ENCODE assay signal across 8 cellular contexts in genomic region chr11:16607675-16608644, GRCh38.
DNase-seq lines count a peak whose midpoint lies in the region; ATAC-seq and TF ChIP-seq lines count a peak whose summit lies in the region.

No MANE protein-coding gene starts in this region.

- peak; percentile 63 for DNase-seq in HEK293T (ENCODE audit: extremely low spot score)
- DNase-seq in SHP77 treated with DMSO at 0.1 percent for 48 hours (lab: John Stamatoyannopoulos, UW): peak; percentile 21
- peak; percentile 68 for DNase-seq in globus pallidus (ENCODE audit: low spot score)
- no peak for DNase-seq in activated CD4-positive, alpha-beta T cell treated with anti-CD3 and anti-CD28 coated beads, Interleukin-2, amount 50 U/mL, for 48 hours
- no peak for DNase-seq in activated naive CD8-positive, alpha-beta T cell treated with anti-CD3 and anti-CD28 coated beads for 36 hours
- no peak for DNase-seq in NCI-H2081 treated with DMSO at 0.1 percent for 48 hours (lab: John Stamatoyannopoulos, UW)

- no peaks in the 10 kb centered on the region for H3K4me1 ChIP-seq in parathyroid adenoma

- H3K9me3 Mint-ChIP-seq in activated naive CD8-positive, alpha-beta T cell treated with anti-CD3 and anti-CD28 coated beads for 36 hours: no peaks in the 10 kb centered on the region

- peak overlapping the region; percentile 85 for H3K4me2 ChIP-seq in parathyroid adenoma (ENCODE audit: low read length)

- TF ChIP-seq CTCF in parathyroid adenoma (IDR thresholded peaks at IDR 0.05): no peak

- ATAC-seq in GM19324 (IDR thresholded peaks at IDR 0.05; ENCODE audit: low FRiP score, unreplicated experiment): no peak

- peak overlapping the region; percentile 66 for H3K4me3 ChIP-seq in parathyroid adenoma (ENCODE audit: low read depth, low read length)

- H3K9ac ChIP-seq in parathyroid adenoma: no peak overlapping the region

- CTCF ChIA-PET in HEK293T (lab: Yijun Ruan, JAX): interaction anchor here (0.6 to 0.7 kb wide), 2 partner anchors 588 to 978 kb away, joined by 3 read pairs; no protein-coding TSS in a partner anchor

- peaks cover 38% of the 10 kb centered on the region for H3K27me3 Mint-ChIP-seq in activated naive CD8-positive, alpha-beta T cell treated with anti-CD3 and anti-CD28 coated beads for 36 hours

- no peaks in the 10 kb centered on the region for H3K79me2 ChIP-seq in parathyroid adenoma

- H3K27ac Mint-ChIP-seq in activated naive CD8-positive, alpha-beta T cell treated with anti-CD3 and anti-CD28 coated beads for 36 hours: no peak overlapping the region

- H3K27me3 ChIP-seq in parathyroid adenoma (ENCODE audit: control insufficient read depth, insufficient read depth, low read length): no peaks in the 10 kb centered on the region

- H3K4me1 Mint-ChIP-seq in activated naive CD8-positive, alpha-beta T cell treated with anti-CD3 and anti-CD28 coated beads for 36 hours: peaks cover 18% of the 10 kb centered on the region

- no peak overlapping the region for H3K27ac ChIP-seq in parathyroid adenoma

- no peaks in the 10 kb centered on the region for H3K36me3 ChIP-seq in parathyroid adenoma (ENCODE audit: control insufficient read depth, insufficient read depth, low read length)

- H3K9me3 ChIP-seq in parathyroid adenoma (ENCODE audit: control insufficient read depth, low read length): no peaks in the 10 kb centered on the region

- H3K4me3 Mint-ChIP-seq in activated naive CD8-positive, alpha-beta T cell treated with anti-CD3 and anti-CD28 coated beads for 36 hours: no peak overlapping the region

- peak overlapping the region; percentile 22 for H2AFZ ChIP-seq in parathyroid adenoma

- peaks cover 2% of the 10 kb centered on the region for H3K36me3 Mint-ChIP-seq in activated naive CD8-positive, alpha-beta T cell treated with anti-CD3 and anti-CD28 coated beads for 36 hours

- POLR2A ChIA-PET in HEK293T (lab: Yijun Ruan, JAX): interaction anchor here (1.0 to 1.6 kb wide), 2 partner anchors 97 to 459 kb away, joined by 4 to 5 read pairs; no protein-coding TSS in a partner anchor

TF ChIP-seq in HEK293T, 16 proteins besides CTCF, POLR2A, EP300 and RAD21:
- TF ChIP-seq FOXA1 (IDR thresholded peaks at IDR 0.05) (no peak), L3MBTL2 (conservative IDR thresholded peaks at IDR 0.05) (peak; percentile 35), PKNOX1 (IDR thresholded peaks at IDR 0.05) (peak; percentile 89), ZNF384 (IDR thresholded peaks at IDR 0.05) (no peak), ELF4 (IDR thresholded peaks at IDR 0.05) (no peak), CTBP1 (IDR thresholded peaks at IDR 0.05; ENCODE audit: borderline replicate concordance) (no peak), HDGF (IDR thresholded peaks at IDR 0.05; ENCODE audit: borderline replicate concordance) (no peak)

Comparison
In these comparisons a context has a peak if more than half of its experiments do, and no peak if none do; other contexts are left out.
1. DNase-seq: peak in HEK293T (single experiment), SHP77 treated with DMSO at 0.1 percent for 48 hours (single experiment) and globus pallidus (single experiment); none in activated CD4-positive, alpha-beta T cell treated with anti-CD3 and anti-CD28 coated beads, Interleukin-2, amount 50 U/mL, for 48 hours (0 of 2), activated naive CD8-positive, alpha-beta T cell treated with anti-CD3 and anti-CD28 coated beads for 36 hours (single experiment) and NCI-H2081 treated with DMSO at 0.1 percent for 48 hours (single experiment).